14 cellular contexts compared by ENCODE assay signal in the genomic region with DNA sequence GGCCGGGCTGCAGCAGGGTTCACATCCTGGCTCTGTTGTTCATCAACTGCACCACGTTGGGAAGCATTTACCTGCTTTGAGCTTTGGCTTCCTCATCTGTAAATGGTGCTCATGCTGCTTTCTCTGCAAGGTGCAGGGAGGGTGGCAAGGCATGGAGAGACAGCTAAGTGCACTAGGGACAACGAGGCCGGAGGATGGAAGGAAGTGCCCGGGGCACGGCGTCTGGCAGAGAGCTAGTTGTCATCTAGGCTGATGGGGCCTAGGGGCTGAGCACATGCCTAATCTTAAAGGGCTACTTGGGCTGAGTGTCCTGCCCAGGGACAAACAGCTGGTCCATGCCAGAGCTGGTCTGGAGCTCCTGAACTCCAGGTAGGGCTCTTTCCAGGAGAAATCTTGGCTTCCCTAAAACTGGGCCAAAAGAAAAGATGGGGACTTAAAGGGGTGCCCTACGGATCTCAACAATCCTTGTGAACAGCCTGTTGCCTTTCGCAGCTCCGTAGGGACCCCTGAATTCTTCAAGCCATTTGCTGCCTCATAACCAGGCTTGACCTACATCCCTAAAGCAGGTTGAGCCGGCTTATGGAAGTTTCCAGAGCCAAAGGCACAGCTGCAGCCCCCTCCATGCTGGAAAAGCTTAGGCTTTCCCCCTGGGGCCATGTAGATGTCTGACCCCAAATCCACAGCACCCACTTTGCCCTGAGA.
DNase-seq lines count a peak whose midpoint lies in the region; ATAC-seq, FAIRE-seq and TF ChIP-seq lines count a peak whose summit lies in the region.
"Had no signal": no experiment of that assay in that cellular context is flagged by ENCODE, and none has a peak within 500 bp of the region (broad histone marks: within the 10 kb centered on the region; RNA-seq: fewer than 3 reads in every experiment).

No MANE protein-coding gene starts in this region.

- H3K27me3 ChIP-seq in cardiac muscle cell (no peaks in the 10 kb centered on the region), spleen (replicated peaks in 1 of 7) (no peaks in the 10 kb centered on the region)

- peaks cover 10% of the 10 kb centered on the region for H3K9me3 Mint-ChIP-seq in WTC11

- 0 out of 2 replicates have a peak, but pooled peaks cover 8% of the 10 kb centered on the region for H3K36me3 Mint-ChIP-seq in WTC11

- H3K27ac ChIP-seq in cardiac muscle cell (peak overlapping the region; percentile 12), spleen (no peak overlapping the region), OCI-LY7 (ENCODE audit: low read depth, low read length, poor library complexity, severe bottlenecking) (no peak overlapping the region)
- H3K27ac ChIP-seq: C4-2B, parathyroid adenoma, PC-9 had no signal

- POLR2A ChIA-PET in WTC11 (lab: Charles Lee) (no interaction called here), OCI-LY7 (lab: Charles Lee) (interaction anchor here (1.1 kb wide), 2 partner anchors 11 to 14 kb away, joined by 3 read pairs; no protein-coding TSS in a partner anchor)

- H3K79me2 ChIP-seq in OCI-LY7 (ENCODE audit: insufficient read depth, low read depth, low read length) = no peaks in the 10 kb centered on the region
- H3K79me2 ChIP-seq: parathyroid adenoma had no signal

- H3K36me3 ChIP-seq in cardiac muscle cell (no peaks in the 10 kb centered on the region), spleen (peaks cover 0 to 34% (median 0%) of the 10 kb centered on the region in 6 donors), OCI-LY7 (ENCODE audit: insufficient read depth, low read length) (no peaks in the 10 kb centered on the region)

- H3K4me3 ChIP-seq in cardiac muscle cell (no peak overlapping the region), spleen (no peak overlapping the region), OCI-LY7 (ENCODE audit: low read depth, low read length, poor library complexity, severe bottlenecking) (no peak overlapping the region)
- H3K4me3 ChIP-seq: PC-9 had no signal

- DNase-seq in GM18507 (ENCODE audit: extremely low spot score, insufficient read length, low read depth) (no peak), WTC11 (ENCODE audit: low spot score) (peak; percentile 3), cardiac muscle cell (ENCODE audit: low read depth in 1 of 2, low spot score in 1 of 2) (no peak), spleen (peak; percentile 48), AG08396 (ENCODE audit: low spot score) (no peak), NCI-H345 treated with DMSO at 0.1 percent for 48 hours (lab: John Stamatoyannopoulos, UW; ENCODE audit: unreplicated experiment) (no peak), OCI-LY7 (ENCODE audit: low spot score) (no peak)
- DNase-seq: activated CD4-positive, alpha-beta memory T cell treated with anti-CD3 and anti-CD28 coated beads, Interleukin-2, amount 10 ng/mL, durations not matched to agents 7 days and 5 days; cortex of kidney; mesendoderm; PC-9; stimulated activated CD4-positive, alpha-beta T cell treated with anti-CD3 and anti-CD28 coated beads, Interleukin-1b, Interleukin-23, amount 100 ng/mL, for 48 hours had no signal

- intact Hi-C loops in spleen (cut with DNase I; ENCODE audit: low total_unique reads) = no loop called here
- intact Hi-C loops in OCI-LY7 (cut with micrococcal nuclease; ENCODE audit: unreplicated experiment) = no loop called here

- CTCF ChIA-PET in WTC11 (lab: Charles Lee) = interaction anchor here (1.1 to 1.2 kb wide), 2 partner anchors 77 to 359 kb away, joined by 3 to 4 read pairs; no protein-coding TSS in a partner anchor
- CTCF ChIA-PET in OCI-LY7 (lab: Charles Lee; ENCODE audit: unreplicated experiment) = no interaction called here

- H3K4me3 Mint-ChIP-seq in WTC11 = no peak overlapping the region
- H3K4me3 Mint-ChIP-seq: activated CD4-positive, alpha-beta memory T cell treated with anti-CD3 and anti-CD28 coated beads, Interleukin-2, amount 10 ng/mL, durations not matched to agents 7 days and 5 days had no signal

- no peaks in the 10 kb centered on the region for H3K9me2 ChIP-seq in OCI-LY7 (ENCODE audit: insufficient read depth, low read length)

- no peak overlapping the region for H3K4me2 ChIP-seq in OCI-LY7 (ENCODE audit: low read length)
- H3K4me2 ChIP-seq: PC-9 had no signal

- H3K4me1 ChIP-seq in cardiac muscle cell (ENCODE audit: low read depth) (peaks cover 21% of the 10 kb centered on the region), spleen (peaks cover 0 to 20% (median 4%) of the 10 kb centered on the region in 6 donors), OCI-LY7 (ENCODE audit: insufficient read depth, low read length, poor library complexity, severe bottlenecking) (peaks cover 18% of the 10 kb centered on the region)

- 89 to 95% (median 93%) methylated on average over 11 of the region's 11 CpGs for WGBS in spleen, 5 donors

- H3K9me3 ChIP-seq in cardiac muscle cell (ENCODE audit: low read depth) = no peaks in the 10 kb centered on the region
- H3K9me3 ChIP-seq in spleen = no peaks in the 10 kb centered on the region
- H3K9me3 ChIP-seq in OCI-LY7 (ENCODE audit: low read length) = no peaks in the 10 kb centered on the region

- peak; percentile 26 for FAIRE-seq in GM18507 (lab: Jason Lieb, UNC)

- H3K4me1 Mint-ChIP-seq in WTC11 = 0 out of 2 replicates have a peak, but pooled peaks cover 2% of the 10 kb centered on the region

- ATAC-seq in WTC11 = no peak

- no peaks in the 10 kb centered on the region for H4K20me1 ChIP-seq in OCI-LY7 (ENCODE audit: insufficient read depth, low read length)

- no peaks in the 10 kb centered on the region; the same call in 1 of the 2 replicates for H3K27me3 Mint-ChIP-seq in WTC11 (ENCODE audit: low read depth)
- H3K27me3 Mint-ChIP-seq: activated CD4-positive, alpha-beta memory T cell treated with anti-CD3 and anti-CD28 coated beads, Interleukin-2, amount 10 ng/mL, durations not matched to agents 7 days and 5 days had no signal

- TF ChIP-seq CTCF in WTC11 (IDR thresholded peaks at IDR 0.05) (no peak), cardiac muscle cell (IDR thresholded peaks at IDR 0.05; ENCODE audit: low read depth, low read length) (no peak), spleen (IDR thresholded peaks at IDR 0.05 in 8 of 11, conservative IDR thresholded peaks at IDR 0.05 in 3 of 11) (no peak), OCI-LY7 (conservative IDR thresholded peaks at IDR 0.05; ENCODE audit: low read length) (no peak)

- H3K27ac Mint-ChIP-seq in WTC11 = no peak overlapping the region

- H2AFZ ChIP-seq in OCI-LY7 (ENCODE audit: low read length) = no peak overlapping the region
- H2AFZ ChIP-seq: parathyroid adenoma, PC-9 had no signal

- no peak for TF ChIP-seq POLR2A in spleen (IDR thresholded peaks at IDR 0.05)

- BruUV-seq in OCI-LY7 (replicated peaks; lab: Mats Ljungman, UMichigan) = no TSS peak

TF ChIP-seq in WTC11, 78 proteins besides CTCF, POLR2A, EP300 and RAD21:
- TF ChIP-seq TEAD4 (CRISPR knock-in tag; IDR thresholded peaks at IDR 0.05) (no peak), EMX1 (CRISPR knock-in tag; IDR thresholded peaks at IDR 0.05) (no peak)
- TF ChIP-seq, protein P1, sequence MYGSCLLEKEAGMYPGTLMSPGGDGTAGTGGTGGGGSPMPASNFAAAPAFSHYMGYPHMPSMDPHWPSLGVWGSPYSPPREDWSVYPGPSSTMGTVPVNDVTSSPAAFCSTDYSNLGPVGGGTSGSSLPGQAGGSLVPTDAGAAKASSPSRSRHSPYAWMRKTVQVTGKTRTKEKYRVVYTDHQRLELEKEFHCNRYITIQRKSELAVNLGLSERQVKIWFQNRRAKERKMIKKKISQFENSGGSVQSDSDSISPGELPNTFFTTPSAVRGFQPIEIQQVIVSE (CRISPR knock-in tag; IDR thresholded peaks at IDR 0.05; ENCODE audit: borderline replicate concordance) = no peak

Comparison
In these comparisons a context has a peak if more than half of its experiments do, and no peak if none do; other contexts are left out.
1. DNase-seq: peak in WTC11 (single experiment) and spleen (single experiment); none in GM18507 (single experiment), cardiac muscle cell (0 of 2), AG08396 (single experiment), NCI-H345 treated with DMSO at 0.1 percent for 48 hours (single experiment) and OCI-LY7 (single experiment).